Comparison of ENCODE assay signal across 9 cellular contexts in the genomic region with DNA sequence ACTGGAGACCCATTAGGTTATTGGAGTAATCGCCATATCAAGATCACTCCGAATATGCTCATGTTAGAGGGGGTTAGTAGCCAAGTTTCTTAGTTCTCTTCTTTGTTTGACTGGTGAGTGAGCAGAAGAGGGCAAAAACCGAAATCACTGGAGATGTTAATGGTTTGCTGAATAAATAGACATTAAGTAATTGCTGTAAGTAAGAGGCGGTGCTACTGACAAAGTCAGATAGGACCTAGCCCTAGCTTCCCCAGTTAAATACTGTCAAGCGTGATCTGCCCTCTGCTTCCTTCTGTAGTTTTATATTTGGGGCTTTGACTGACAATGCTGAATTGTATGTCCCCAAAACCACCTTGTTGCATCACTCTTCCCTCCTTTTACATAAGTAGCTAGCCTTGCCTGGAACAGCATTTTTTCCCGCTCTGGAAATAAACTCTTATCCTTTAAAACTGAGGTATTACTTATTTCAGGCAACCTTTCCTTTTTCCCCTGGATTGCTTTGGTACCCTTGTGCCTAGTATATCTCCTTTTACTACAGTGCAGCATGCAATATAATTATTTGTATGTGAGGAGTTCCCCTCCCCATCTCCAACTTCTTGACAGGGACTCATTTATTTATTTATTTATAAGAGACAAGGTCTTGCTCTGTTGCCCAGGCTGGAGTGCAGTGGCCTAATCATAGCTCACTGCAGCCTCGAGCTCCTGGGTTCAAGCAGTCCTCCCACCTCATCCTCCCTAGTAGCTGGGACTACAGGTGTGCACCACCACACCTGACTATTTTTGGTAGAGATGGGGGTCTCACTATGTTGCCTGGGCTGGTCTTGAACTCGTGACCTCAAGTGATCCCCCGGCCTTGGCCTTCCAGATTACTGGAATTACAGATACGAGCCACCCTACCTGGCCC. TPM values are rescaled to one million over a fixed set of nuclear protein-coding genes. Genes with fewer than 3 reads are reported as not detected.
DNase-seq lines count a peak whose midpoint lies in the region; ATAC-seq, FAIRE-seq and TF ChIP-seq lines count a peak whose summit lies in the region.
"Had no signal": no experiment of that assay in that cellular context is flagged by ENCODE, and none has a peak within 500 bp of the region (broad histone marks: within the 10 kb centered on the region; RNA-seq: fewer than 3 reads in every experiment).

No MANE protein-coding gene starts in this region.

- no peak for FAIRE-seq in H1 (lab: Jason Lieb, UNC)
- FAIRE-seq: colon had no signal

- TF ChIP-seq RAD21 in H1 (IDR thresholded peaks at IDR 0.05 in 1 of 2, conservative IDR thresholded peaks at IDR 0.05 in 1 of 2; ENCODE audit: low read depth in 2 of 2, low read length in 2 of 2): no peak

- H4K5ac ChIP-seq in H1 (ENCODE audit: insufficient read length, low read depth, low read length): no peak overlapping the region

- H2AK5ac ChIP-seq in H1 (ENCODE audit: low read depth, low read length): no peak overlapping the region

- H3K27ac ChIP-seq in DND-41 (ENCODE audit: low read length) (peak overlapping the region; percentile 82), H1 (ENCODE audit: low read depth, low read length) (0 out of 2 replicates have a peak overlapping the region, but pooled peaks have one; percentile 89)

- peak overlapping the region; percentile 61 to 78 for H3K4me3 ChIP-seq in DND-41 (ENCODE audit: low read depth in 1 of 2, low read length in 2 of 2)
- peak overlapping the region; percentile 96 to 98 (median 97) for H3K4me3 ChIP-seq in H1 (ENCODE audit: extremely low read depth in 1 of 4, insufficient read depth in 2 of 4, low read depth in 3 of 4, low read length in 4 of 4)

- no peak overlapping the region for H4K91ac ChIP-seq in H1 (replicated peaks; ENCODE audit: insufficient read length, low read length)

- no peak for TF ChIP-seq POLR2A in H1 (IDR thresholded peaks at IDR 0.05; ENCODE audit: control extremely low read depth in 1 of 2, low read depth in 2 of 2, low read length in 2 of 2)

- no peaks in the 10 kb centered on the region for H3K27me3 ChIP-seq in DND-41 (ENCODE audit: insufficient read depth, low read length, poor library complexity)
- H3K27me3 ChIP-seq in H1 (replicated peaks in 1 of 4; ENCODE audit: control insufficient read depth in 3 of 4, extremely low read depth in 1 of 4, insufficient read depth in 3 of 4, low read length in 3 of 4): no peaks in the 10 kb centered on the region

- no peak for TF ChIP-seq CTCF in DND-41 (IDR thresholded peaks at IDR 0.05; ENCODE audit: borderline replicate concordance, extremely low read depth, low read length, poor library complexity, severe bottlenecking)
- no peak for TF ChIP-seq CTCF in H1 (IDR thresholded peaks at IDR 0.05; ENCODE audit: control extremely low read depth in 1 of 3, insufficient read depth in 1 of 3, low read depth in 1 of 3, low read length in 3 of 3)
- no peak for TF ChIP-seq CTCF in osteocyte (IDR thresholded peaks at IDR 0.05)

- no peak overlapping the region for H2BK15ac ChIP-seq in H1 (ENCODE audit: low read length)

- no peak overlapping the region for H2BK12ac ChIP-seq in H1 (ENCODE audit: low read depth, low read length)

- H3K79me2 ChIP-seq in DND-41 (ENCODE audit: insufficient read depth, low read length): peaks cover 63% of the 10 kb centered on the region
- peaks cover 16 to 61% of the 10 kb centered on the region in 2 experiments for H3K79me2 ChIP-seq in H1 (ENCODE audit: control insufficient read depth in 1 of 2, insufficient read depth in 2 of 2, low read length in 2 of 2)

- H3K4me1 Mint-ChIP-seq in osteocyte (ENCODE audit: unreplicated experiment): peaks cover 9% of the 10 kb centered on the region

- H2BK120ac ChIP-seq in H1 (replicated peaks; ENCODE audit: low read depth, low read length): no peak overlapping the region

- no peak overlapping the region for H3K14ac ChIP-seq in H1 (ENCODE audit: insufficient read length)

- no peak overlapping the region for H4K8ac ChIP-seq in H1 (ENCODE audit: extremely low read depth, insufficient read depth, low read length)

- no peak for TF ChIP-seq EP300 in H1 (IDR thresholded peaks at IDR 0.05; ENCODE audit: borderline replicate concordance in 1 of 2, low read depth in 2 of 2, low read length in 2 of 2)

- H3K4ac ChIP-seq in H1 (replicated peaks; ENCODE audit: insufficient read length, low read depth, low read length): no peak overlapping the region

- peaks cover 3% of the 10 kb centered on the region for H3K9me3 Mint-ChIP-seq in osteocyte (ENCODE audit: unreplicated experiment)

- no peak overlapping the region; the same call in 1 of the 2 replicates for H2AFZ ChIP-seq in DND-41 (ENCODE audit: low read depth, low read length)
- no peak overlapping the region for H2AFZ ChIP-seq in H1 (ENCODE audit: low read length)

- H4K20me1 ChIP-seq in DND-41 (ENCODE audit: insufficient read depth, low read length) (peaks cover 38% of the 10 kb centered on the region; the same call in 1 of the 2 replicates), H1 (replicated peaks in 1 of 2; ENCODE audit: control insufficient read depth in 1 of 2, insufficient read depth in 2 of 2, low read length in 2 of 2) (peaks cover 2 to 3% of the 10 kb centered on the region in 2 experiments)

- no peak overlapping the region for H2BK20ac ChIP-seq in H1 (ENCODE audit: low read length)

- H3K4me1 ChIP-seq in DND-41 (ENCODE audit: insufficient read depth, low read length) (peaks cover 31% of the 10 kb centered on the region), H1 (replicated peaks in 1 of 4; ENCODE audit: control insufficient read depth in 3 of 4, insufficient read depth in 4 of 4, low read length in 3 of 4) (peaks cover 0 to 4% (median 2%) of the 10 kb centered on the region in 4 experiments; a peak in 3 of 7 replicates)

- no peak overlapping the region for H3K27ac Mint-ChIP-seq in osteocyte (ENCODE audit: unreplicated experiment)

- H3K36me3 Mint-ChIP-seq in osteocyte (ENCODE audit: unreplicated experiment): peaks cover 20% of the 10 kb centered on the region

- H3K9ac ChIP-seq in DND-41 (ENCODE audit: low read depth, low read length): peak overlapping the region; percentile 64
- peak overlapping the region; percentile 20 to 97 (median 68); a peak in 5 of 7 replicates for H3K9ac ChIP-seq in H1 (replicated peaks in 1 of 4; ENCODE audit: extremely low read depth in 1 of 4, low read depth in 3 of 4, low read length in 3 of 4)

- H2BK5ac ChIP-seq in H1 (ENCODE audit: low read depth, low read length): no peak overlapping the region

- no peak for ATAC-seq in DND-41 (ENCODE audit: insufficient read depth, low read depth)

- POLR2A ChIA-PET in H1 (lab: Charles Lee; ENCODE audit: partially characterized antibody): interaction anchor here (0.7 to 6.7 kb wide), 15 partner anchors 10 to 285 kb away, joined by 3 to 53 read pairs (median 4); a partner anchor contains a TSS

- H3K27me3 Mint-ChIP-seq in osteocyte (ENCODE audit: unreplicated experiment): peaks cover 5% of the 10 kb centered on the region

- WGBS in H1 (ENCODE audit: extremely low coverage in 1 of 2, insufficient coverage in 1 of 2, insufficient read length in 1 of 2, insufficient replicate concordance in 2 of 2, low coverage in 1 of 2, low lambda C conversion rate in 2 of 2, missing lambda C conversion rate in 1 of 2), 2 experiments: 69% methylated on average over 10 of the region's 10 CpGs; no CpG with 5 or more reads in 1 of the 2 experiments

- no peaks in the 10 kb centered on the region for H3K79me1 ChIP-seq in H1 (ENCODE audit: low read depth, low read length)

- no peaks in the 10 kb centered on the region for H3K9me3 ChIP-seq in DND-41 (ENCODE audit: insufficient read depth, low read length, severe bottlenecking)
- H3K9me3 ChIP-seq in H1 (ENCODE audit: insufficient read depth in 2 of 2, low read depth in 1 of 2, low read length in 1 of 2): peaks cover 0 to 6% of the 10 kb centered on the region in 2 experiments; a peak in 1 of 4 replicates

- H3K4me2 ChIP-seq in DND-41 (ENCODE audit: insufficient read depth, low read length) (peak overlapping the region; percentile 71), H1 (ENCODE audit: insufficient read depth in 1 of 2, low read depth in 2 of 2, low read length in 2 of 2) (peak overlapping the region; percentile 84 to 94)

- H3K23ac ChIP-seq in H1 (ENCODE audit: insufficient read length): no peak overlapping the region

- H3K23me2 ChIP-seq in H1 (ENCODE audit: low read depth, low read length): peaks cover 14% of the 10 kb centered on the region

- H3K4me3 Mint-ChIP-seq in osteocyte (ENCODE audit: unreplicated experiment): peak overlapping the region; percentile 38

- CTCF ChIA-PET in H1 (lab: Charles Lee; ENCODE audit: partially characterized antibody): interaction anchor here (0.6 to 1.4 kb wide), 3 partner anchors 13 to 288 kb away, joined by 3 to 5 read pairs (median 3); no protein-coding TSS in a partner anchor

- no peak overlapping the region for H3K18ac ChIP-seq in H1 (ENCODE audit: extremely low read depth, low read length)

- no peak overlapping the region for H3K56ac ChIP-seq in H1 (replicated peaks; ENCODE audit: insufficient read length, low read depth, low read length)

- no peak for DNase-seq in DND-41
- peak; percentile 20 for DNase-seq in MV-4-11 (lab: John Stamatoyannopoulos, UW)
- DNase-seq in H1 (ENCODE audit: low read depth in 1 of 2, low spot score in 2 of 2): no peak
- no peak for DNase-seq in osteocyte (ENCODE audit: extremely low spot score, unreplicated experiment)
- no peak for DNase-seq in NCI-H524 treated with DMSO at 0.1 percent for 48 hours (lab: John Stamatoyannopoulos, UW)
- DNase-seq in UCSD-AML1 (lab: John Stamatoyannopoulos, UW; ENCODE audit: unreplicated experiment): no peak
- no peak for DNase-seq in NCI-H146 (lab: John Stamatoyannopoulos, UW)
- DNase-seq in 8988T: no peak

- peaks cover 52% of the 10 kb centered on the region for H3K36me3 ChIP-seq in DND-41 (ENCODE audit: insufficient read depth, low read length)
- H3K36me3 ChIP-seq in H1 (ENCODE audit: control insufficient read depth in 2 of 4, insufficient read depth in 4 of 4, low read length in 3 of 4): peaks cover 2 to 41% (median 32%) of the 10 kb centered on the region in 4 experiments

TF ChIP-seq in H1, 55 proteins besides CTCF, POLR2A, EP300 and RAD21 (continues in another document):
- no peak for TF ChIP-seq RXRA (IDR thresholded peaks at IDR 0.05; ENCODE audit: insufficient read depth, low read depth, low read length)
- TF ChIP-seq EZH2 (IDR thresholded peaks at IDR 0.05; ENCODE audit: low read depth, low read length, severe bottlenecking): no peak
- no peak for TF ChIP-seq GABPA (IDR thresholded peaks at IDR 0.05; ENCODE audit: borderline replicate concordance, insufficient read depth, low read length)
- no peak for TF ChIP-seq BCL11A (IDR thresholded peaks at IDR 0.05; ENCODE audit: low read depth in 2 of 2, low read length in 2 of 2)

RNA-seq across cellular contexts. Expression of a gene that starts 1.4 kb away (rescaled TPM):
- 79.7 and 87.7 TPM in 2 replicates for total RNA-seq in H1 (2021; fragmentation: NEBNext Ultra II Directional; extraction: Animal tissue kit (Norgen Biotek cat#: 25700))
- polyA plus RNA-seq in H1 (2011; rRNA removed): 40.4 and 58.5 TPM in 2 replicates
- polyA plus RNA-seq in H1 (2011; cell fraction: cytosol; rRNA removed): 59.0 TPM
- 19.1 TPM for polyA plus RNA-seq in H1 (2011; cell fraction: nucleus; rRNA removed)
- 156 to 204 TPM (median 175 TPM) in 4 replicates for polyA plus RNA-seq in H1 (2012, experiment 1 of 2)
- polyA plus RNA-seq in H1 (2012, experiment 2 of 2): 13.1 TPM
- polyA plus RNA-seq in H1 (2013, experiment 1 of 2): 123 TPM
- 142 TPM for polyA plus RNA-seq in H1 (2013, experiment 2 of 2)
- polyA minus RNA-seq in H1 (2011; rRNA and poly(A)+ RNA removed): 12.6 and 13.2 TPM in 2 replicates
- polyA minus RNA-seq in H1 (2011; cell fraction: cytosol; rRNA and poly(A)+ RNA removed): 20.6 TPM
- polyA minus RNA-seq in H1 (2011; cell fraction: nucleus; rRNA and poly(A)+ RNA removed): 30.0 TPM
- total RNA-seq in osteocyte: 15.7 and 18.1 TPM in 2 replicates
